In genomic region chr9:75962186-75963036, GRCh38 we compare ENCODE assay signal across 14 cellular contexts.
DNase-seq lines count a peak whose midpoint lies in the region; ATAC-seq, FAIRE-seq and TF ChIP-seq lines count a peak whose summit lies in the region.
"Had no signal": no experiment of that assay in that cellular context is flagged by ENCODE, and none has a peak within 500 bp of the region (broad histone marks: within the 10 kb centered on the region; RNA-seq: fewer than 3 reads in every experiment).

No MANE protein-coding gene starts in this region.

- FAIRE-seq in HepG2 (lab: Jason Lieb, UNC) (no peak), urothelium cell line (lab: Jason Lieb, UNC) (no peak)
- FAIRE-seq: H54 had no signal

- TF ChIP-seq POLR2A in right lobe of liver (IDR thresholded peaks at IDR 0.05), result no peak
- TF ChIP-seq POLR2A in HepG2 (IDR thresholded peaks at IDR 0.05; ENCODE audit: insufficient read depth in 1 of 2, low read depth in 2 of 2, low read length in 2 of 2), result no peak

- TF ChIP-seq EP300 in HepG2 (IDR thresholded peaks at IDR 0.05; ENCODE audit: low read depth in 2 of 2, low read length in 2 of 2), result no peak
- TF ChIP-seq EP300 in HepG2 (CRISPR knock-in tag; IDR thresholded peaks at IDR 0.05; ENCODE audit: borderline replicate concordance), result no peak

- no peaks in the 10 kb centered on the region for H3K79me2 ChIP-seq in HepG2 (ENCODE audit: insufficient read depth, low read length)

- POLR2A ChIA-PET in HepG2 (lab: Yijun Ruan, JAX), result no interaction called here
- POLR2A ChIA-PET in activated naive CD8-positive, alpha-beta T cell treated with anti-CD3 and anti-CD28 coated beads, Interleukin-2, amount 10 ng/mL, durations not matched to agents 7 days and 5 days (lab: Charles Lee), result no interaction called here

- H3K4me3 ChIP-seq in right lobe of liver (no peak overlapping the region), HepG2 (replicated peaks in 1 of 3; ENCODE audit: insufficient read depth in 1 of 3, low read depth in 2 of 3, low read length in 3 of 3) (no peak overlapping the region)

- H3K4me2 ChIP-seq in HepG2 (ENCODE audit: low read depth, low read length), result no peak overlapping the region

- H3K36me3 ChIP-seq in right lobe of liver, result no peaks in the 10 kb centered on the region
- no peaks in the 10 kb centered on the region for H3K36me3 ChIP-seq in HepG2 (replicated peaks in 1 of 2; ENCODE audit: control insufficient read depth in 1 of 2, insufficient read depth in 2 of 2, low read length in 2 of 2)
- H3K36me3 ChIP-seq: BE2C had no signal

- H3K4me1 Mint-ChIP-seq in activated naive CD8-positive, alpha-beta T cell treated with anti-CD3 and anti-CD28 coated beads, Interleukin-2, amount 10 ng/mL, durations not matched to agents 7 days and 5 days, result peaks cover 12% of the 10 kb centered on the region

- H3K4me3 Mint-ChIP-seq in activated naive CD8-positive, alpha-beta T cell treated with anti-CD3 and anti-CD28 coated beads, Interleukin-2, amount 10 ng/mL, durations not matched to agents 7 days and 5 days, result no peak overlapping the region
- H3K4me3 Mint-ChIP-seq: nephron had no signal

- CTCF ChIA-PET in HepG2 (lab: Yijun Ruan, JAX; ENCODE audit: low intra/inter-chr PET ratio, low total read pairs), result no interaction called here

- peak overlapping the region; percentile 23 for H3K27ac Mint-ChIP-seq in activated naive CD8-positive, alpha-beta T cell treated with anti-CD3 and anti-CD28 coated beads, Interleukin-2, amount 10 ng/mL, durations not matched to agents 7 days and 5 days
- H3K27ac Mint-ChIP-seq: nephron had no signal

- no peak overlapping the region for H3K9ac ChIP-seq in HepG2 (ENCODE audit: insufficient read depth, low read depth, low read length)

- H3K9me3 ChIP-seq in right lobe of liver (no peaks in the 10 kb centered on the region), HepG2 (ENCODE audit: low read length) (no peaks in the 10 kb centered on the region)
- H3K9me3 ChIP-seq: BE2C had no signal

- H3K4me1 ChIP-seq in right lobe of liver, result peaks cover 0 to 5% (median 0%) of the 10 kb centered on the region in 4 donors
- no peaks in the 10 kb centered on the region for H3K4me1 ChIP-seq in HepG2 (ENCODE audit: insufficient read depth, low read length)
- H3K4me1 ChIP-seq: BE2C had no signal

- DNase-seq in right lobe of liver, result peak; percentile 65 to 77 (median 71)
- no peak for DNase-seq in HepG2 (ENCODE audit: low spot score)
- no peak for DNase-seq in activated naive CD8-positive, alpha-beta T cell treated with anti-CD3 and anti-CD28 coated beads, Interleukin-2, amount 10 ng/mL, durations not matched to agents 7 days and 5 days
- DNase-seq in midbrain (lab: John Stamatoyannopoulos, UW), result peak; percentile 5
- DNase-seq in urothelium cell line (ENCODE audit: low spot score), result peak; percentile 54
- DNase-seq in NCI-H1417 (lab: John Stamatoyannopoulos, UW), result no peak
- no peak for DNase-seq in middle frontal gyrus (ENCODE audit: extremely low spot score, low spot score)
- DNase-seq: BE2C; Karpas-422; NCI-H526 treated with DMSO at 0.1 percent for 48 hours; stimulated activated CD4-positive, alpha-beta T cell treated with anti-CD3 and anti-CD28 coated beads, Interleukin-4, amount 100 ng/mL, for 1 hour had no signal

- in situ Hi-C loops in HepG2 (cut with HindIII; ENCODE audit: extremely low pct_ligation_motif_present, low pct_unique_long_range_greater_than_20kb), result no loop called here

- peaks cover 2% of the 10 kb centered on the region for H3K36me3 Mint-ChIP-seq in activated naive CD8-positive, alpha-beta T cell treated with anti-CD3 and anti-CD28 coated beads, Interleukin-2, amount 10 ng/mL, durations not matched to agents 7 days and 5 days

- peak; percentile 77 to 94 (median 82) for ATAC-seq in right lobe of liver
- ATAC-seq in HepG2, result no peak
- ATAC-seq in activated naive CD8-positive, alpha-beta T cell treated with anti-CD3 and anti-CD28 coated beads, Interleukin-2, amount 10 ng/mL, durations not matched to agents 7 days and 5 days (ENCODE audit: low read depth), result peak; percentile 39
- no peak for ATAC-seq in GM18498 (IDR thresholded peaks at IDR 0.05; ENCODE audit: unreplicated experiment)

- no peak for TF ChIP-seq RAD21 in HepG2 (CRISPR knock-in tag; IDR thresholded peaks at IDR 0.05)

- TF ChIP-seq CTCF in right lobe of liver (IDR thresholded peaks at IDR 0.05) (no peak), HepG2 (CRISPR knock-in tag; IDR thresholded peaks at IDR 0.05) (no peak)

- WGBS in right lobe of liver (ENCODE audit: insufficient coverage, low coverage, low lambda C conversion rate, missing lambda C conversion rate), result 57% methylated on average over 4 of the region's 10 CpGs
- WGBS in HepG2 (ENCODE audit: low lambda C conversion rate), result 53% methylated on average over 8 of the region's 10 CpGs

- H3K27me3 Mint-ChIP-seq in activated naive CD8-positive, alpha-beta T cell treated with anti-CD3 and anti-CD28 coated beads, Interleukin-2, amount 10 ng/mL, durations not matched to agents 7 days and 5 days, result no peaks in the 10 kb centered on the region

- intact Hi-C loops in right lobe of liver (cut with DNase I) (no loop called here), HepG2 (cut with micrococcal nuclease; ENCODE audit: unreplicated experiment) (no loop called here)

- H3K27me3 ChIP-seq in right lobe of liver (no peaks in the 10 kb centered on the region), HepG2 (ENCODE audit: control insufficient read depth in 1 of 2, insufficient read depth in 2 of 2, low read length in 2 of 2) (no peaks in the 10 kb centered on the region)
- H3K27me3 ChIP-seq: BE2C had no signal

- H2AFZ ChIP-seq in HepG2 (ENCODE audit: low read length), result no peak overlapping the region

- no peaks in the 10 kb centered on the region for H3K9me3 Mint-ChIP-seq in activated naive CD8-positive, alpha-beta T cell treated with anti-CD3 and anti-CD28 coated beads, Interleukin-2, amount 10 ng/mL, durations not matched to agents 7 days and 5 days
- H3K9me3 Mint-ChIP-seq: nephron had no signal

- H3K27ac ChIP-seq in right lobe of liver, result no peak overlapping the region
- H3K27ac ChIP-seq in HepG2 (ENCODE audit: extremely low read length, insufficient read depth, low read length), result no peak overlapping the region

- no peaks in the 10 kb centered on the region for H4K20me1 ChIP-seq in HepG2 (ENCODE audit: insufficient read depth, low read length)

- no TSS peak for BruUV-seq in HepG2 (replicated peaks; lab: Mats Ljungman, UMichigan)

TF ChIP-seq in HepG2, 621 proteins besides CTCF, POLR2A, EP300 and RAD21 (continues in another document):
- TF ChIP-seq AHR (CRISPR knock-in tag; IDR thresholded peaks at IDR 0.05) (no peak), PRMT3 (CRISPR knock-in tag; IDR thresholded peaks at IDR 0.05; ENCODE audit: borderline replicate concordance, low read depth) (no peak), IKZF1 (IDR thresholded peaks at IDR 0.05) (no peak), ELF1 (CRISPR knock-in tag; IDR thresholded peaks at IDR 0.05) (no peak), FOXA1 (IDR thresholded peaks at IDR 0.05) (no peak), FOXA1 (CRISPR knock-in tag; IDR thresholded peaks at IDR 0.05) (no peak), ZHX2 (IDR thresholded peaks at IDR 0.05; ENCODE audit: low read depth) (no peak), ZHX2 (CRISPR knock-in tag; IDR thresholded peaks at IDR 0.05; ENCODE audit: borderline replicate concordance) (no peak), ZNF124 (CRISPR knock-in tag; IDR thresholded peaks at IDR 0.05) (no peak), FOXO1 (CRISPR knock-in tag; IDR thresholded peaks at IDR 0.05) (no peak), U2AF2 (IDR thresholded peaks at IDR 0.05; ENCODE audit: low read depth, low read length) (no peak), ZBTB1 (CRISPR knock-in tag; IDR thresholded peaks at IDR 0.05; ENCODE audit: borderline replicate concordance) (no peak), FLYWCH1 (CRISPR knock-in tag; IDR thresholded peaks at IDR 0.05) (no peak), ATF3 (CRISPR knock-in tag; IDR thresholded peaks at IDR 0.05) (no peak)

Comparison
In these comparisons a context has a peak if more than half of its experiments do, and no peak if none do; other contexts are left out.
1. ATAC-seq: peak in right lobe of liver (4 of 4) and activated naive CD8-positive, alpha-beta T cell treated with anti-CD3 and anti-CD28 coated beads, Interleukin-2, amount 10 ng/mL, durations not matched to agents 7 days and 5 days (single experiment); none in HepG2 (single experiment) and GM18498 (single experiment).
2. DNase-seq: peak in right lobe of liver (3 of 3), midbrain (single experiment) and urothelium cell line (single experiment); none in HepG2 (single experiment), activated naive CD8-positive, alpha-beta T cell treated with anti-CD3 and anti-CD28 coated beads, Interleukin-2, amount 10 ng/mL, durations not matched to agents 7 days and 5 days (single experiment), NCI-H1417 (0 of 3) and middle frontal gyrus (single experiment).